10 cellular contexts compared by ENCODE assay signal in the genomic region with DNA sequence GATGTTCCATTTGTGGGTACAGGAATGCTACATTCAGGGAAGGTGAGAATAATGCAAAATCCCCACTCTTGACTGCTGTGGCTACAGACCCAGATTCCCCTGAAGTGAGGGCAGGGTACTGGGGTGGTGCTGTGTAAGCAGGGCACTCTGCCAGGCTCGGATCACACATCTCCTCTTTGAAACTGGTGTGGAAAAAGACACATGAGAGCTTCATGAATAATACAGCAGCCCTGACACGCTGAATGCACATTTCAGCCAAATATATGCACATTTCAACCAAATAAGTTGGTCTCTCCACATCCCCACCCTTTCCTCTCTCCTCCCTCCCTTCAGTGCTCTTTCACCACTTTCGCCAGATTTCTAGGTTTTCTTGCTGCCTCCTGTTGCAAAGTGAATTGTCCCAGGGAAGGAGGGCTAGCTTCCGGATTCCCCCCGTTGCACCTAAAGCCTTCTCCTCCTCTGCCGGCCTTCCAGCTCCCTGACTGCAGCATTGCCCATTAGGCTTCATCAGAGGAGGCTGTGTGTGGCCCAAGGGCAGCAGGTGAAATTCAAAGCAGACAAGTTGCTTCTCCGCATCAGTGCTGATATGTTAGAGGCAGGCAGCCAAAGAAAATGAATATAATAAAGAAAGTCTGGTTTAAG.
DNase-seq lines count a peak whose midpoint lies in the region; ATAC-seq and TF ChIP-seq lines count a peak whose summit lies in the region.
"Had no signal": no experiment of that assay in that cellular context is flagged by ENCODE, and none has a peak within 500 bp of the region (broad histone marks: within the 10 kb centered on the region; RNA-seq: fewer than 3 reads in every experiment).

No MANE protein-coding gene starts in this region.

- H3K27ac Mint-ChIP-seq in stimulated activated naive B cell treated with anti-CD40 and anti-IgM and Interleukin-4, amounts not matched to agents 10 μg/mL and 1 μg/mL and 100 μg/mL, for 72 hours: peak overlapping the region; percentile 87
- H3K27ac Mint-ChIP-seq: activated naive CD4-positive, alpha-beta T cell treated with anti-CD3 and anti-CD28 coated beads, Interleukin-2, amount 50 U/mL, for 24 hours had no signal

- H3K4me1 Mint-ChIP-seq in stimulated activated naive B cell treated with anti-CD40 and anti-IgM and Interleukin-4, amounts not matched to agents 10 μg/mL and 1 μg/mL and 100 μg/mL, for 72 hours: peaks cover 48 to 60% of the 10 kb centered on the region in 2 donors

- TF ChIP-seq CTCF in GM13976 (IDR thresholded peaks at IDR 0.05; ENCODE audit: borderline replicate concordance, control extremely low read depth, extremely low read depth, insufficient read depth, missing control alignments): no peak

- H3K36me3 Mint-ChIP-seq in stimulated activated naive B cell treated with anti-CD40 and anti-IgM and Interleukin-4, amounts not matched to agents 10 μg/mL and 1 μg/mL and 100 μg/mL, for 72 hours: peaks cover 3 to 23% of the 10 kb centered on the region in 2 donors
- H3K36me3 Mint-ChIP-seq: activated naive CD4-positive, alpha-beta T cell treated with anti-CD3 and anti-CD28 coated beads, Interleukin-2, amount 50 U/mL, for 24 hours had no signal

- H3K9me3 Mint-ChIP-seq in stimulated activated naive B cell treated with anti-CD40 and anti-IgM and Interleukin-4, amounts not matched to agents 10 μg/mL and 1 μg/mL and 100 μg/mL, for 72 hours: no peaks in the 10 kb centered on the region
- H3K9me3 Mint-ChIP-seq: activated naive CD4-positive, alpha-beta T cell treated with anti-CD3 and anti-CD28 coated beads, Interleukin-2, amount 50 U/mL, for 24 hours had no signal

- DNase-seq in DMS 273 (lab: John Stamatoyannopoulos, UW; ENCODE audit: unreplicated experiment) (peak; percentile 55), DMS 273 treated with DMSO at 0.1 percent for 48 hours (lab: John Stamatoyannopoulos, UW) (no peak), NCI-H526 (lab: John Stamatoyannopoulos, UW) (peak; percentile 90 to 91), NCI-H1694 treated with DMSO at 0.1 percent for 48 hours (lab: John Stamatoyannopoulos, UW) (no peak), GM13976 (ENCODE audit: low spot score) (no peak)
- DNase-seq in stimulated activated naive B cell treated with anti-CD40 and anti-IgM and Interleukin-4, amounts not matched to agents 10 μg/mL and 1 μg/mL and 100 μg/mL, for 72 hours: peak; percentile 23
- DNase-seq in stimulated activated CD4-positive, alpha-beta T cell treated with anti-CD3 and anti-CD28 coated beads, Interleukin-2, amount 100 ng/mL, for 24 hours: no peak
- DNase-seq: NCI-H1417 had no signal

- H3K4me3 Mint-ChIP-seq in stimulated activated naive B cell treated with anti-CD40 and anti-IgM and Interleukin-4, amounts not matched to agents 10 μg/mL and 1 μg/mL and 100 μg/mL, for 72 hours: peak overlapping the region; percentile 81
- H3K4me3 Mint-ChIP-seq: activated naive CD4-positive, alpha-beta T cell treated with anti-CD3 and anti-CD28 coated beads, Interleukin-2, amount 50 U/mL, for 24 hours had no signal

- ATAC-seq in HG02884 (IDR thresholded peaks at IDR 0.05; ENCODE audit: unreplicated experiment): peak; percentile 44
- peak; percentile 71 to 75 for ATAC-seq in stimulated activated naive B cell treated with anti-CD40 and anti-IgM and Interleukin-4, amounts not matched to agents 10 μg/mL and 1 μg/mL and 100 μg/mL, for 72 hours (replicated peaks)

- in situ Hi-C loops in GM13976 (cut with MboI; ENCODE audit: low sequenced_read_pairs, unreplicated experiment): no loop called here

- H3K27me3 Mint-ChIP-seq in stimulated activated naive B cell treated with anti-CD40 and anti-IgM and Interleukin-4, amounts not matched to agents 10 μg/mL and 1 μg/mL and 100 μg/mL, for 72 hours: no peaks in the 10 kb centered on the region

Comparison
In these comparisons a context has a peak if more than half of its experiments do, and no peak if none do; other contexts are left out.
1. DNase-seq: peak in DMS 273 (single experiment), NCI-H526 (2 of 2) and stimulated activated naive B cell treated with anti-CD40 and anti-IgM and Interleukin-4, amounts not matched to agents 10 μg/mL and 1 μg/mL and 100 μg/mL, for 72 hours (single experiment); none in DMS 273 treated with DMSO at 0.1 percent for 48 hours (single experiment), stimulated activated CD4-positive, alpha-beta T cell treated with anti-CD3 and anti-CD28 coated beads, Interleukin-2, amount 100 ng/mL, for 24 hours (0 of 2), NCI-H1694 treated with DMSO at 0.1 percent for 48 hours (single experiment) and GM13976 (single experiment).